8 cellular contexts compared by ENCODE assay signal in the genomic region with DNA sequence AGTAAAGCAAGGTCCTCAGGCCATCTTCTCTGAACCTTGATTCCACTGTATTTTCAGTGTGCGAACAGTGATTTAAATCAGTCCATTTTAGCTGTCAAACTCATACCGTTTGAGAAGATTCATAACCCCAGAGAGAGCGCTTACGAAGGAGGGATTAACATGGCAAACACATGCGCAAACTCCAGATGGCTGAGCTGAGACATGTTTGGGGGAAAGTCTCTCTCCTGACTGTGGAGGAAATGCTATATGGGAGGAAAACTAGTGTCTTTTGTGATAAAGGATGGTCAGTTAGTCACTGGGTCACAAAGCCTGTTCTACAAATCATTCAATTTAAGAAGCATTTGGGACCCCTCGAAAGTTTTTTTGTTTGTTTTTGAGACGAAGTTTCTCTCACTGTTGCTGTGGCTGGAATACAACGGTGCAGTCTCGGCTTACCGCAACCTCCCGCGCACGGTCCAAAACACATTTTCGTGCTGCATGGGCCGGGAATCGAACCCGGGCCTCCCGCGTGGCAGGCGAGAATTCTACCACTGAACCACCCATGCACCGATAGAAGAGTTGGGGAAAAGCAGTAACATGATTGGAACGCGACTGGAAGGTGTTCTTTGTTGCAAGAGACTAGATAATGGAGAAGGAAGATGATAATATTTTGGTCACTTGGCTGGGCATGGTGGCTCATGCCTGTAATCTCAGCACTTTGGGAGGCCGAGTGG. TPM values are rescaled to one million over a fixed set of nuclear protein-coding genes. Genes with fewer than 3 reads are reported as not detected.
DNase-seq lines count a peak whose midpoint lies in the region; ATAC-seq lines count a peak whose summit lies in the region.

No MANE protein-coding gene starts in this region.

- no peaks in the 10 kb centered on the region for H3K36me3 ChIP-seq in aorta (ENCODE audit: control insufficient read depth in 1 of 2, insufficient read depth in 2 of 2, low read length in 1 of 2)

- H3K4me1 Mint-ChIP-seq in activated T-helper 2 cell treated with anti-CD3 and anti-CD28 coated beads, Interferon-gamma antibody, Interleukin-2, Interleukin-4, amounts not matched to agents 10 μg/mL and 5 μg/mL and 100 μg/mL, durations not matched to agents 14 hours and 24 hours and 36 hours (ENCODE audit: low read depth) = peaks cover 7% of the 10 kb centered on the region

- H3K27ac Mint-ChIP-seq in activated T-helper 2 cell treated with anti-CD3 and anti-CD28 coated beads, Interferon-gamma antibody, Interleukin-2, Interleukin-4, amounts not matched to agents 10 μg/mL and 5 μg/mL and 100 μg/mL, durations not matched to agents 14 hours and 24 hours and 36 hours = peak overlapping the region; percentile 72

- no peaks in the 10 kb centered on the region for H3K36me3 Mint-ChIP-seq in activated T-helper 2 cell treated with anti-CD3 and anti-CD28 coated beads, Interferon-gamma antibody, Interleukin-2, Interleukin-4, amounts not matched to agents 10 μg/mL and 5 μg/mL and 100 μg/mL, durations not matched to agents 14 hours and 24 hours and 36 hours (ENCODE audit: low read depth)

- peaks cover 1% of the 10 kb centered on the region for H3K9me3 ChIP-seq in aorta (ENCODE audit: control insufficient read depth, low read length)

- 5 to 6% methylated on average over 24 of the region's 24 CpGs for WGBS in aorta, 2 donors

- DNase-seq in DMS114 treated with DMSO at 0.1 percent for 48 hours (lab: John Stamatoyannopoulos, UW; ENCODE audit: unreplicated experiment) = peak; percentile 89
- DNase-seq in NCI-H748 treated with DMSO at 0.1 percent for 48 hours (lab: John Stamatoyannopoulos, UW) = peak; percentile 73
- peak; percentile 36 for DNase-seq in activated T-helper 2 cell treated with anti-CD3 and anti-CD28 coated beads, Interferon-gamma antibody, Interleukin-2, Interleukin-4, amounts not matched to agents 10 μg/mL and 5 μg/mL and 100 μg/mL, durations not matched to agents 14 hours and 24 hours and 36 hours (ENCODE audit: low spot score)
- DNase-seq in left cardiac atrium = peak; percentile 58
- peak; percentile 71 for DNase-seq in sciatic nerve (ENCODE audit: low spot score)
- no peak for DNase-seq in aorta

- intact Hi-C loops in activated T-helper 2 cell treated with anti-CD3 and anti-CD28 coated beads, Interferon-gamma antibody, Interleukin-2, Interleukin-4, amounts not matched to agents 10 μg/mL and 5 μg/mL and 100 μg/mL, durations not matched to agents 14 hours and 24 hours and 36 hours (cut with micrococcal nuclease) = no loop called here
- intact Hi-C loops in left cardiac atrium (cut with DNase I) (no loop called here), sciatic nerve (cut with DNase I) (loop anchor here (5.0 kb wide), 1 partner anchor 913 kb away; no protein-coding TSS in a partner anchor), aorta (cut with DNase I) (loop anchor here in 1 of 2 donors (5.0 kb wide), 1 partner anchor 48 kb away; no protein-coding TSS in a partner anchor)

- H3K27me3 Mint-ChIP-seq in activated T-helper 2 cell treated with anti-CD3 and anti-CD28 coated beads, Interferon-gamma antibody, Interleukin-2, Interleukin-4, amounts not matched to agents 10 μg/mL and 5 μg/mL and 100 μg/mL, durations not matched to agents 14 hours and 24 hours and 36 hours (ENCODE audit: low read depth) = peaks cover 5% of the 10 kb centered on the region

- peak overlapping the region in 1 of 2 donors; percentile 30 for H3K27ac ChIP-seq in aorta (ENCODE audit: low read depth in 1 of 2, low read length in 2 of 2)

- H3K4me3 Mint-ChIP-seq in activated T-helper 2 cell treated with anti-CD3 and anti-CD28 coated beads, Interferon-gamma antibody, Interleukin-2, Interleukin-4, amounts not matched to agents 10 μg/mL and 5 μg/mL and 100 μg/mL, durations not matched to agents 14 hours and 24 hours and 36 hours (ENCODE audit: low read depth) = peak overlapping the region; percentile 54

- ATAC-seq in HG02610 (IDR thresholded peaks at IDR 0.05; ENCODE audit: unreplicated experiment) (peak; percentile 87), left cardiac atrium (peak; percentile 78 to 92), sciatic nerve (peak; percentile 85), HG03196 (IDR thresholded peaks at IDR 0.05; ENCODE audit: unreplicated experiment) (no peak), aorta (ENCODE audit: low FRiP score) (no peak)

- H3K4me3 ChIP-seq in aorta (ENCODE audit: low read length in 2 of 2) = no peak overlapping the region

- no peaks in the 10 kb centered on the region for H3K27me3 ChIP-seq in aorta (ENCODE audit: control insufficient read depth in 1 of 2, insufficient read depth in 2 of 2, low read length in 1 of 2)

- H3K4me1 ChIP-seq in aorta (ENCODE audit: control insufficient read depth in 1 of 2, insufficient read depth in 2 of 2, low read length in 2 of 2) = peaks cover 0 to 1% of the 10 kb centered on the region in 2 donors

- H3K9me3 Mint-ChIP-seq in activated T-helper 2 cell treated with anti-CD3 and anti-CD28 coated beads, Interferon-gamma antibody, Interleukin-2, Interleukin-4, amounts not matched to agents 10 μg/mL and 5 μg/mL and 100 μg/mL, durations not matched to agents 14 hours and 24 hours and 36 hours = no peaks in the 10 kb centered on the region

RNA-seq across cellular contexts. Expression of a gene that starts 58.4 kb away (rescaled TPM):
- total RNA-seq in activated T-helper 2 cell treated with anti-CD3 and anti-CD28 coated beads, Interferon-gamma antibody, Interleukin-2, Interleukin-4, amounts not matched to agents 10 μg/mL and 5 μg/mL and 100 μg/mL, durations not matched to agents 14 hours and 24 hours and 36 hours = 0.39 and 0.64 TPM in 2 replicates
- total RNA-seq in left cardiac atrium (10 to 100 TPM in 1 of 2 donors, 1 to 10 TPM in 1; 9.8 to 14.5 TPM), sciatic nerve (3.0 TPM), aorta (under 1 TPM; 0.52 to 0.63 TPM)
- 1 to 10 TPM in 1 of 2 donors, not detected in 1; 1.3 TPM for polyA plus RNA-seq in aorta

Comparison
In these comparisons a context has a peak if more than half of its experiments do, and no peak if none do; other contexts are left out.
1. DNase-seq: peak in DMS114 treated with DMSO at 0.1 percent for 48 hours (single experiment), NCI-H748 treated with DMSO at 0.1 percent for 48 hours (single experiment), activated T-helper 2 cell treated with anti-CD3 and anti-CD28 coated beads, Interferon-gamma antibody, Interleukin-2, Interleukin-4, amounts not matched to agents 10 μg/mL and 5 μg/mL and 100 μg/mL, durations not matched to agents 14 hours and 24 hours and 36 hours (single experiment), left cardiac atrium (single experiment) and sciatic nerve (single experiment); none in aorta (0 of 2).
2. ATAC-seq: peak in HG02610 (single experiment), left cardiac atrium (2 of 2) and sciatic nerve (single experiment); none in HG03196 (single experiment) and aorta (single experiment).